ENCODE assay signal across 8 cellular contexts in genomic region chr9:29213374-29214161, GRCh38. TPM values are rescaled to one million over a fixed set of nuclear protein-coding genes. Genes with fewer than 3 reads are reported as not detected.
DNase-seq lines count a peak whose midpoint lies in the region; ATAC-seq and TF ChIP-seq lines count a peak whose summit lies in the region.

Gene LINGO2, minus strand, starts transcription at chr9:29213601.

- H3K9ac ChIP-seq in muscle layer of colon (ENCODE audit: low read length): no peak within 1 kb of the TSS

- in situ Hi-C loops in GM13977 (cut with MboI; ENCODE audit: low pct_unique_long_range_greater_than_20kb, low sequenced_read_pairs, unreplicated experiment): no loop called here

- H3K27me3 Mint-ChIP-seq in Caco-2 (ENCODE audit: insufficient read depth, unreplicated experiment): peaks cover 4% of the 10 kb centered on the region

- peaks cover 25% of the 10 kb centered on the region for H3K4me1 ChIP-seq in muscle layer of colon (ENCODE audit: insufficient read depth, low read length)
- H3K4me1 ChIP-seq in Caco-2: no peaks in the 10 kb centered on the region

- H3K36me3 Mint-ChIP-seq in Caco-2 (ENCODE audit: insufficient read depth, unreplicated experiment): no peaks in the 10 kb centered on the region

- intact Hi-C loops in dorsolateral prefrontal cortex (cut with DNase I) (loop anchor here (5.0 to 10.0 kb wide), 3 partner anchors 1486 to 1641 kb away; partner anchors contain the start of gene C9orf72 (in 1 of the 2)), Caco-2 (cut with micrococcal nuclease; ENCODE audit: unreplicated experiment) (no loop called here)

- peak within 1 kb of the TSS; percentile 42 to 75 (median 62) for H3K4me3 ChIP-seq in dorsolateral prefrontal cortex
- peak within 1 kb of the TSS; percentile 30 to 59 for H3K4me3 ChIP-seq in muscle layer of colon (ENCODE audit: low read depth in 1 of 2, low read length in 2 of 2)
- no peak within 1 kb of the TSS for H3K4me3 ChIP-seq in Caco-2 (ENCODE audit: low read depth, low read length)

- no peaks in the 10 kb centered on the region for H3K9me3 Mint-ChIP-seq in Caco-2 (ENCODE audit: unreplicated experiment)

- POLR2A ChIA-PET in Caco-2 (lab: Charles Lee): no interaction called here

- H3K36me3 ChIP-seq in muscle layer of colon (ENCODE audit: insufficient read depth, low read length) (no peaks in the 10 kb centered on the region), Caco-2 (ENCODE audit: control insufficient read depth, insufficient read depth, low read length) (no peaks in the 10 kb centered on the region)

- H3K27me3 ChIP-seq in dorsolateral prefrontal cortex: peaks cover 0 to 60% (median 24%) of the 10 kb centered on the region in 45 donors
- H3K27me3 ChIP-seq in muscle layer of colon (ENCODE audit: control insufficient read depth in 1 of 2, insufficient read depth in 2 of 2, low read length in 2 of 2): peaks cover 29 to 36% of the 10 kb centered on the region in 2 donors
- H3K27me3 ChIP-seq in Caco-2 (replicated peaks; ENCODE audit: control insufficient read depth, insufficient read depth, low read length): no peaks in the 10 kb centered on the region

- H3K4me1 Mint-ChIP-seq in Caco-2 (ENCODE audit: low read depth, unreplicated experiment): no peaks in the 10 kb centered on the region

- TF ChIP-seq CTCF in GM13977 (IDR thresholded peaks at IDR 0.05; ENCODE audit: extremely low read depth, insufficient read depth, missing control alignments) (no peak), dorsolateral prefrontal cortex (IDR thresholded peaks at IDR 0.05 in 54 of 56, conservative IDR thresholded peaks at IDR 0.05 in 2 of 56; ENCODE audit: low read depth in 1 of 56, partially characterized antibody in 56 of 56) (no peak), Caco-2 (IDR thresholded peaks at IDR 0.05; ENCODE audit: insufficient read depth in 1 of 2, low read depth in 1 of 2, low read length in 1 of 2, severe bottlenecking in 1 of 2, unreplicated experiment in 1 of 2) (no peak)

- peak within 1 kb of the TSS in 32 of 59 donors; percentile 8 to 72 (median 51) for H3K27ac ChIP-seq in dorsolateral prefrontal cortex
- no peak within 1 kb of the TSS for H3K27ac ChIP-seq in muscle layer of colon (ENCODE audit: low read depth, low read length)

- no TSS peak for BruUV-seq in Caco-2 (replicated peaks; lab: Mats Ljungman, UMichigan)

- no peak for ATAC-seq in GM21390 (IDR thresholded peaks at IDR 0.05; ENCODE audit: unreplicated experiment)
- ATAC-seq in activated CD4-positive, CD25-positive, alpha-beta regulatory T cell treated with anti-CD3 and anti-CD28 coated beads, Interleukin-2, amount 50 U/mL, for 24 hours: no peak

- no peaks in the 10 kb centered on the region for H3K9me3 ChIP-seq in muscle layer of colon (ENCODE audit: low read length)
- no peaks in the 10 kb centered on the region for H3K9me3 ChIP-seq in Caco-2

- no peak within 1 kb of the TSS for H3K4me3 Mint-ChIP-seq in Caco-2 (ENCODE audit: unreplicated experiment)

- DNase-seq in GM13977 (ENCODE audit: low spot score): peak; percentile 22
- DNase-seq in NCI-H345 treated with DMSO at 0.1 percent for 48 hours (lab: John Stamatoyannopoulos, UW; ENCODE audit: unreplicated experiment): peak; percentile 95
- DNase-seq in dorsolateral prefrontal cortex: peak in 5 of 10 donors; percentile 23 to 54 (median 49)
- DNase-seq in activated CD4-positive, CD25-positive, alpha-beta regulatory T cell treated with anti-CD3 and anti-CD28 coated beads, Interleukin-2, amount 50 U/mL, for 72 hours: no peak
- no peak for DNase-seq in Caco-2

- CTCF ChIA-PET in Caco-2 (lab: Charles Lee): no interaction called here

- no peak within 1 kb of the TSS for H3K27ac Mint-ChIP-seq in Caco-2 (ENCODE audit: unreplicated experiment)

RNA-seq across cellular contexts. Expression of gene LINGO2, which starts in this region (rescaled TPM):
- 10 to 100 TPM in 118 of 120 experiments, 1 to 10 TPM in 2; 4.7 to 38.7 (median 20.8) TPM for total RNA-seq in dorsolateral prefrontal cortex
- not detected in 2 replicates for total RNA-seq in Caco-2 (2022)

Comparison
In these comparisons a context has a peak if more than half of its experiments do, and no peak if none do; other contexts are left out.
1. DNase-seq: peak in GM13977 (single experiment) and NCI-H345 treated with DMSO at 0.1 percent for 48 hours (single experiment); none in activated CD4-positive, CD25-positive, alpha-beta regulatory T cell treated with anti-CD3 and anti-CD28 coated beads, Interleukin-2, amount 50 U/mL, for 72 hours (single experiment) and Caco-2 (0 of 2).